Comparison of ENCODE assay signal across 1 cellular context in genomic region chr19:12996542-12997094, GRCh38.
TF ChIP-seq lines count a peak whose summit lies in the region.

No MANE protein-coding gene starts in this region.

TF ChIP-seq in HepG2, 621 proteins besides CTCF, POLR2A, EP300 and RAD21 (continued from another document and continues in another):
- TF ChIP-seq ZNF362 (CRISPR knock-in tag; IDR thresholded peaks at IDR 0.05; ENCODE audit: borderline replicate concordance) = 0 out of 2 replicates have a peak, but pooled peaks have one; percentile 15
- TF ChIP-seq ZNF598 (CRISPR knock-in tag; IDR thresholded peaks at IDR 0.05; ENCODE audit: borderline replicate concordance) = peak; percentile 86; the same call in 1 of the 2 replicates
- no peak for TF ChIP-seq POLR2AphosphoS2 (IDR thresholded peaks at IDR 0.05; ENCODE audit: low read depth, low read length)
- no peak for TF ChIP-seq NONO (IDR thresholded peaks at IDR 0.05)
- TF ChIP-seq NONO (CRISPR knock-in tag; conservative IDR thresholded peaks at IDR 0.05) = no peak; the same call in 1 of the 2 replicates
- TF ChIP-seq BRCA1 (CRISPR knock-in tag; IDR thresholded peaks at IDR 0.05) = no peak
- 0 out of 2 replicates have a peak, but pooled peaks have one; percentile 43 for TF ChIP-seq CSRNP1 (CRISPR knock-in tag; IDR thresholded peaks at IDR 0.05)
- TF ChIP-seq DMAP1 (CRISPR knock-in tag; IDR thresholded peaks at IDR 0.05) = no peak
- 0 out of 2 replicates have a peak, but pooled peaks have one; percentile 19 for TF ChIP-seq RFXAP (CRISPR knock-in tag; IDR thresholded peaks at IDR 0.05; ENCODE audit: borderline replicate concordance)
- peak; percentile 46; the same call in 1 of the 2 replicates for TF ChIP-seq KDM2A (CRISPR knock-in tag; IDR thresholded peaks at IDR 0.05; ENCODE audit: borderline replicate concordance, low read depth)
- TF ChIP-seq ZBTB20 (CRISPR knock-in tag; IDR thresholded peaks at IDR 0.05; ENCODE audit: borderline replicate concordance, low read depth) = peak; percentile 39; the same call in 1 of the 2 replicates
- TF ChIP-seq, protein P1, sequence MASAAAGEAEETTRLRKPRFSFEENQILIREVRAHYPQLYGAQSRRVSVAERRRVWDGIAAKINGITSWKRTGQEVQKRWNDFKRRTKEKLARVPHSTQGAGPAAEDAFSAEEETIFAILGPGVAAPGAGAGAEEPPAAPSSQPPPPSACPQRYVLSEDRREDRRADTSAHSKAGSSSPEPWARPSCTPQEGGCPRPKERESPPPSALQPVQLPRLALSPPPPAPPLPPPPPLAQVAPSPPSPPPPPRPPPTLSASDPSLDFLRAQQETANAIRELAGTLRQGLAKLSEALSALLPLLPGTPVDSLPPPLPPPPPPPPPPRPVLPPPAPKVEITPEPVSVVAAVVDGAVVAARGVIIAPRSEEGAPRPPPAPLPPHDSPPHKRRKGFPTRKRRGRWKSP (CRISPR knock-in tag; IDR thresholded peaks at IDR 0.05) = peak; percentile 98
- no peak for TF ChIP-seq ZBTB7B (CRISPR knock-in tag; IDR thresholded peaks at IDR 0.05)
- peak; percentile 39; the same call in 1 of the 2 replicates for TF ChIP-seq MXD1 (CRISPR knock-in tag; IDR thresholded peaks at IDR 0.05)
- peak; percentile 56; the same call in 1 of the 2 replicates for TF ChIP-seq RBFOX2 (IDR thresholded peaks at IDR 0.05; ENCODE audit: low read depth, low read length)
- TF ChIP-seq ZNF883 (CRISPR knock-in tag; IDR thresholded peaks at IDR 0.05; ENCODE audit: not compliant biosample characterization) = peak; percentile 64
- no peak for TF ChIP-seq NCOA1 (CRISPR knock-in tag; IDR thresholded peaks at IDR 0.05)
- TF ChIP-seq GABPB1 (CRISPR knock-in tag; IDR thresholded peaks at IDR 0.05) = peak; percentile 60
- TF ChIP-seq PHB2 (IDR thresholded peaks at IDR 0.05; ENCODE audit: partially characterized antibody) = no peak
- TF ChIP-seq DDIT3 (CRISPR knock-in tag; IDR thresholded peaks at IDR 0.05) = no peak
- TF ChIP-seq MED1 (CRISPR knock-in tag; IDR thresholded peaks at IDR 0.05) = no peak
- TF ChIP-seq, protein P2, sequence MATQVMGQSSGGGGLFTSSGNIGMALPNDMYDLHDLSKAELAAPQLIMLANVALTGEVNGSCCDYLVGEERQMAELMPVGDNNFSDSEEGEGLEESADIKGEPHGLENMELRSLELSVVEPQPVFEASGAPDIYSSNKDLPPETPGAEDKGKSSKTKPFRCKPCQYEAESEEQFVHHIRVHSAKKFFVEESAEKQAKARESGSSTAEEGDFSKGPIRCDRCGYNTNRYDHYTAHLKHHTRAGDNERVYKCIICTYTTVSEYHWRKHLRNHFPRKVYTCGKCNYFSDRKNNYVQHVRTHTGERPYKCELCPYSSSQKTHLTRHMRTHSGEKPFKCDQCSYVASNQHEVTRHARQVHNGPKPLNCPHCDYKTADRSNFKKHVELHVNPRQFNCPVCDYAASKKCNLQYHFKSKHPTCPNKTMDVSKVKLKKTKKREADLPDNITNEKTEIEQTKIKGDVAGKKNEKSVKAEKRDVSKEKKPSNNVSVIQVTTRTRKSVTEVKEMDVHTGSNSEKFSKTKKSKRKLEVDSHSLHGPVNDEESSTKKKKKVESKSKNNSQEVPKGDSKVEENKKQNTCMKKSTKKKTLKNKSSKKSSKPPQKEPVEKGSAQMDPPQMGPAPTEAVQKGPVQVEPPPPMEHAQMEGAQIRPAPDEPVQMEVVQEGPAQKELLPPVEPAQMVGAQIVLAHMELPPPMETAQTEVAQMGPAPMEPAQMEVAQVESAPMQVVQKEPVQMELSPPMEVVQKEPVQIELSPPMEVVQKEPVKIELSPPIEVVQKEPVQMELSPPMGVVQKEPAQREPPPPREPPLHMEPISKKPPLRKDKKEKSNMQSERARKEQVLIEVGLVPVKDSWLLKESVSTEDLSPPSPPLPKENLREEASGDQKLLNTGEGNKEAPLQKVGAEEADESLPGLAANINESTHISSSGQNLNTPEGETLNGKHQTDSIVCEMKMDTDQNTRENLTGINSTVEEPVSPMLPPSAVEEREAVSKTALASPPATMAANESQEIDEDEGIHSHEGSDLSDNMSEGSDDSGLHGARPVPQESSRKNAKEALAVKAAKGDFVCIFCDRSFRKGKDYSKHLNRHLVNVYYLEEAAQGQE (IDR thresholded peaks at IDR 0.05; ENCODE audit: borderline replicate concordance in 1 of 2, low read depth in 1 of 2, low read length in 2 of 2) = no peak
- no peak for TF ChIP-seq NR2F6 (IDR thresholded peaks at IDR 0.05)
- peak; percentile 40; the same call in 1 of the 2 replicates for TF ChIP-seq NR2F6 (CRISPR knock-in tag; IDR thresholded peaks at IDR 0.05)
- TF ChIP-seq PTBP1 (IDR thresholded peaks at IDR 0.05; ENCODE audit: low read depth, low read length, poor library complexity, severe bottlenecking) = no peak
- TF ChIP-seq KLF16 (CRISPR knock-in tag; IDR thresholded peaks at IDR 0.05) = no peak
- no peak for TF ChIP-seq TFE3 (CRISPR knock-in tag; IDR thresholded peaks at IDR 0.05)
- 0 out of 2 replicates have a peak, but pooled peaks have one; percentile 26 for TF ChIP-seq TGIF2 (CRISPR knock-in tag; IDR thresholded peaks at IDR 0.05)
- TF ChIP-seq ZNF510 (CRISPR knock-in tag; IDR thresholded peaks at IDR 0.05; ENCODE audit: low read depth) = 0 out of 2 replicates have a peak, but pooled peaks have one; percentile 22
- TF ChIP-seq KDM5B (CRISPR knock-in tag; IDR thresholded peaks at IDR 0.05; ENCODE audit: borderline replicate concordance) = peak; percentile 30; the same call in 1 of the 2 replicates
- 0 out of 2 replicates have a peak, but pooled peaks have one; percentile 14 for TF ChIP-seq RXRA (CRISPR knock-in tag; IDR thresholded peaks at IDR 0.05)
- TF ChIP-seq ZNF331 (CRISPR knock-in tag; IDR thresholded peaks at IDR 0.05) = no peak
- no peak for TF ChIP-seq RBM39 (IDR thresholded peaks at IDR 0.05; ENCODE audit: low read depth, low read length, poor library complexity, severe bottlenecking)
- TF ChIP-seq TBP (CRISPR knock-in tag; IDR thresholded peaks at IDR 0.05) = no peak
- no peak for TF ChIP-seq ZNF292 (CRISPR knock-in tag; IDR thresholded peaks at IDR 0.05; ENCODE audit: borderline replicate concordance, low read depth)
- no peak for TF ChIP-seq TBX3 (IDR thresholded peaks at IDR 0.05; ENCODE audit: borderline replicate concordance)
- 0 out of 2 replicates have a peak, but pooled peaks have one; percentile 24 for TF ChIP-seq ZNF329 (CRISPR knock-in tag; IDR thresholded peaks at IDR 0.05; ENCODE audit: low read depth)
- 0 out of 2 replicates have a peak, but pooled peaks have one; percentile 41 for TF ChIP-seq ZNF543 (CRISPR knock-in tag; IDR thresholded peaks at IDR 0.05)
- peak; percentile 35; the same call in 1 of the 2 replicates for TF ChIP-seq YEATS4 (CRISPR knock-in tag; IDR thresholded peaks at IDR 0.05; ENCODE audit: borderline replicate concordance)
- TF ChIP-seq TCF7L2 (IDR thresholded peaks at IDR 0.05; ENCODE audit: low read depth, low read length) = no peak
- 0 out of 2 replicates have a peak, but pooled peaks have one; percentile 10 for TF ChIP-seq ZNF713 (CRISPR knock-in tag; IDR thresholded peaks at IDR 0.05)
- TF ChIP-seq, protein P3, sequence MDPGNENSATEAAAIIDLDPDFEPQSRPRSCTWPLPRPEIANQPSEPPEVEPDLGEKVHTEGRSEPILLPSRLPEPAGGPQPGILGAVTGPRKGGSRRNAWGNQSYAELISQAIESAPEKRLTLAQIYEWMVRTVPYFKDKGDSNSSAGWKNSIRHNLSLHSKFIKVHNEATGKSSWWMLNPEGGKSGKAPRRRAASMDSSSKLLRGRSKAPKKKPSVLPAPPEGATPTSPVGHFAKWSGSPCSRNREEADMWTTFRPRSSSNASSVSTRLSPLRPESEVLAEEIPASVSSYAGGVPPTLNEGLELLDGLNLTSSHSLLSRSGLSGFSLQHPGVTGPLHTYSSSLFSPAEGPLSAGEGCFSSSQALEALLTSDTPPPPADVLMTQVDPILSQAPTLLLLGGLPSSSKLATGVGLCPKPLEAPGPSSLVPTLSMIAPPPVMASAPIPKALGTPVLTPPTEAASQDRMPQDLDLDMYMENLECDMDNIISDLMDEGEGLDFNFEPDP (CRISPR knock-in tag; conservative IDR thresholded peaks at IDR 0.05) = no peak
- no peak for TF ChIP-seq ZNF710 (CRISPR knock-in tag; IDR thresholded peaks at IDR 0.05; ENCODE audit: borderline replicate concordance)
- TF ChIP-seq RCOR2 (CRISPR knock-in tag; IDR thresholded peaks at IDR 0.05) = no peak
- no peak for TF ChIP-seq ZFP62 (CRISPR knock-in tag; IDR thresholded peaks at IDR 0.05)
- TF ChIP-seq ADNP (CRISPR knock-in tag; IDR thresholded peaks at IDR 0.05) = no peak
- no peak for TF ChIP-seq ZSCAN12 (CRISPR knock-in tag; IDR thresholded peaks at IDR 0.05)
- TF ChIP-seq PAXIP1 (CRISPR knock-in tag; conservative IDR thresholded peaks at IDR 0.05) = no peak; the same call in 1 of the 2 replicates
